In the genomic region with DNA sequence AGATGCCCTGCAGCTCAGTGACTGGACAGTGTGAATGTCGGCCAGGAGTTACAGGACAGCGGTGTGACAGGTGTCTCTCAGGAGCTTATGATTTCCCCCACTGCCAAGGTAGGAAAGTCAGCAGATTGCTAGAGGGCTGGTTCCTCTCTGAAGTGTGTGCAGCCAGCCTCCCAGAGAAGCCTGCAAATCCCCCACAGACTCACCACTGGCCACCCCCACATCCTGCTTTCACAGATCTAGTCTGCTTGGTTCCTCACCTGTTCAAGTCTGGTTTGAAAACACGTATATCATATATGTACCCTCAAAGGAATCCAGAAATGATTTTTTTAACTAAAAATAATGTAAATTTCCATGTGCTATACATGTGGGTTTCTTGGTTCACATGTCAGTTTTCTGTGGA, we compare ENCODE assay signal across 12 cellular contexts.
DNase-seq lines count a peak whose midpoint lies in the region; ATAC-seq, FAIRE-seq and TF ChIP-seq lines count a peak whose summit lies in the region.
"Had no signal": no experiment of that assay in that cellular context is flagged by ENCODE, and none has a peak within 500 bp of the region (broad histone marks: within the 10 kb centered on the region; RNA-seq: fewer than 3 reads in every experiment).

No MANE protein-coding gene starts in this region.

- no TSS peak for BruUV-seq in HepG2 (replicated peaks; lab: Mats Ljungman, UMichigan)

- no peaks in the 10 kb centered on the region for H4K20me1 ChIP-seq in HepG2 (ENCODE audit: insufficient read depth, low read length)

- peaks cover 0 to 5% of the 10 kb centered on the region in 2 experiments; a peak in 2 of 5 replicates for H3K27me3 ChIP-seq in HepG2 (ENCODE audit: control insufficient read depth in 1 of 2, insufficient read depth in 2 of 2, low read length in 2 of 2)
- H3K27me3 ChIP-seq in right lobe of liver = no peaks in the 10 kb centered on the region
- H3K27me3 ChIP-seq in tibial artery = no peaks in the 10 kb centered on the region
- no peaks in the 10 kb centered on the region for H3K27me3 ChIP-seq in gastroesophageal sphincter
- H3K27me3 ChIP-seq: transverse colon had no signal

- no peak overlapping the region for H3K9ac ChIP-seq in HepG2 (ENCODE audit: insufficient read depth, low read depth, low read length)

- H3K4me3 Mint-ChIP-seq in activated T-helper 17 cell treated with anti-CD3 and anti-CD28 coated beads, Interleukin-2, amount 50 U/mL, for 72 hours = no peak overlapping the region
- H3K4me3 Mint-ChIP-seq in stimulated activated naive CD8-positive, alpha-beta T cell treated with anti-CD3 and anti-CD28 coated beads, Interleukin-15, amount 100 ng/mL, for 72 hours = peak overlapping the region in 1 of 2 donors; percentile 21

- no peak for DNase-seq in HepG2 (ENCODE audit: low spot score)
- DNase-seq in right lobe of liver = no peak
- DNase-seq in stimulated activated naive CD8-positive, alpha-beta T cell treated with anti-CD3 and anti-CD28 coated beads, Interleukin-15, amount 100 ng/mL, for 72 hours = peak in 1 of 2 donors; percentile 46
- DNase-seq in SW 1271 (lab: John Stamatoyannopoulos, UW) = no peak
- DNase-seq in tibial artery = no peak
- DNase-seq: GF-D8, NCI-H2029 treated with DMSO at 0.1 percent for 48 hours, retina, transverse colon had no signal

- 57% methylated on average over 3 of the region's 3 CpGs for WGBS in HepG2 (ENCODE audit: low lambda C conversion rate)
- 82% methylated on average over 1 of the region's 3 CpGs for WGBS in right lobe of liver (ENCODE audit: insufficient coverage, low coverage, low lambda C conversion rate, missing lambda C conversion rate)
- 77 to 90% methylated on average over 1 to 2 of the region's 3 CpGs for WGBS in gastroesophageal sphincter (ENCODE audit: low coverage in 1 of 2), 2 donors

- H3K27me3 Mint-ChIP-seq in activated T-helper 17 cell treated with anti-CD3 and anti-CD28 coated beads, Interleukin-2, amount 50 U/mL, for 72 hours = peaks cover 3% of the 10 kb centered on the region
- peaks cover 7% of the 10 kb centered on the region for H3K27me3 Mint-ChIP-seq in stimulated activated naive CD8-positive, alpha-beta T cell treated with anti-CD3 and anti-CD28 coated beads, Interleukin-15, amount 100 ng/mL, for 72 hours

- TF ChIP-seq POLR2A in HepG2 (IDR thresholded peaks at IDR 0.05; ENCODE audit: insufficient read depth in 1 of 2, low read depth in 2 of 2, low read length in 2 of 2) (no peak), right lobe of liver (IDR thresholded peaks at IDR 0.05) (no peak), gastroesophageal sphincter (IDR thresholded peaks at IDR 0.05) (no peak)

- no peaks in the 10 kb centered on the region for H3K4me1 Mint-ChIP-seq in activated T-helper 17 cell treated with anti-CD3 and anti-CD28 coated beads, Interleukin-2, amount 50 U/mL, for 72 hours
- peaks cover 37% of the 10 kb centered on the region for H3K4me1 Mint-ChIP-seq in stimulated activated naive CD8-positive, alpha-beta T cell treated with anti-CD3 and anti-CD28 coated beads, Interleukin-15, amount 100 ng/mL, for 72 hours

- no peak for FAIRE-seq in HepG2 (lab: Jason Lieb, UNC)

- H3K4me3 ChIP-seq in HepG2 (replicated peaks in 1 of 3; ENCODE audit: insufficient read depth in 1 of 3, low read depth in 2 of 3, low read length in 3 of 3) (no peak overlapping the region), right lobe of liver (no peak overlapping the region), tibial artery (no peak overlapping the region), gastroesophageal sphincter (no peak overlapping the region)
- H3K4me3 ChIP-seq: transverse colon had no signal

- no peaks in the 10 kb centered on the region for H3K36me3 Mint-ChIP-seq in activated T-helper 17 cell treated with anti-CD3 and anti-CD28 coated beads, Interleukin-2, amount 50 U/mL, for 72 hours (ENCODE audit: low read depth)

- H3K27ac ChIP-seq in HepG2 (ENCODE audit: extremely low read length, insufficient read depth, low read length) = no peak overlapping the region
- H3K27ac ChIP-seq in right lobe of liver = no peak overlapping the region
- H3K27ac ChIP-seq in tibial artery = no peak overlapping the region
- H3K27ac ChIP-seq in gastroesophageal sphincter = no peak overlapping the region
- H3K27ac ChIP-seq: transverse colon had no signal

- H3K4me2 ChIP-seq in HepG2 (ENCODE audit: low read depth, low read length) = no peak overlapping the region

- H2AFZ ChIP-seq in HepG2 (ENCODE audit: low read length) = no peak overlapping the region

- TF ChIP-seq RAD21 in HepG2 (CRISPR knock-in tag; IDR thresholded peaks at IDR 0.05) = no peak

- H3K79me2 ChIP-seq in HepG2 (ENCODE audit: insufficient read depth, low read length) = no peaks in the 10 kb centered on the region

- no peak for TF ChIP-seq CTCF in HepG2 (CRISPR knock-in tag; IDR thresholded peaks at IDR 0.05)
- no peak for TF ChIP-seq CTCF in right lobe of liver (IDR thresholded peaks at IDR 0.05)
- TF ChIP-seq CTCF in tibial artery (IDR thresholded peaks at IDR 0.05) = no peak
- no peak for TF ChIP-seq CTCF in gastroesophageal sphincter (IDR thresholded peaks at IDR 0.05)

- in situ Hi-C loops in HepG2 (cut with HindIII; ENCODE audit: extremely low pct_ligation_motif_present, low pct_unique_long_range_greater_than_20kb) = loop anchor here (5.0 kb wide), 1 partner anchor 188 kb away; no protein-coding TSS in a partner anchor

- POLR2A ChIA-PET in HepG2 (lab: Yijun Ruan, JAX) = no interaction called here

- H3K9me3 ChIP-seq in HepG2 (ENCODE audit: low read length) = no peaks in the 10 kb centered on the region
- H3K9me3 ChIP-seq in right lobe of liver = no peaks in the 10 kb centered on the region
- H3K9me3 ChIP-seq in tibial artery = no peaks in the 10 kb centered on the region
- no peaks in the 10 kb centered on the region for H3K9me3 ChIP-seq in gastroesophageal sphincter
- H3K9me3 ChIP-seq: transverse colon had no signal

- TF ChIP-seq EP300 in HepG2 (IDR thresholded peaks at IDR 0.05; ENCODE audit: low read depth in 2 of 2, low read length in 2 of 2) (no peak), HepG2 (CRISPR knock-in tag; IDR thresholded peaks at IDR 0.05; ENCODE audit: borderline replicate concordance) (no peak), gastroesophageal sphincter (IDR thresholded peaks at IDR 0.05) (no peak)

- ATAC-seq in HepG2 (no peak), right lobe of liver (no peak), HG03159 (IDR thresholded peaks at IDR 0.05; ENCODE audit: unreplicated experiment) (peak; percentile 53), gastroesophageal sphincter (no peak)
- ATAC-seq in activated T-helper 17 cell treated with anti-CD3 and anti-CD28 coated beads, Interleukin-2, amount 50 U/mL, for 72 hours (replicated peaks) = peak; percentile 74
- ATAC-seq in stimulated activated naive CD8-positive, alpha-beta T cell treated with anti-CD3 and anti-CD28 coated beads, Interleukin-15, amount 100 ng/mL, for 72 hours = peak; percentile 93

- H3K27ac Mint-ChIP-seq in activated T-helper 17 cell treated with anti-CD3 and anti-CD28 coated beads, Interleukin-2, amount 50 U/mL, for 72 hours = no peak overlapping the region
- H3K27ac Mint-ChIP-seq in stimulated activated naive CD8-positive, alpha-beta T cell treated with anti-CD3 and anti-CD28 coated beads, Interleukin-15, amount 100 ng/mL, for 72 hours = peak overlapping the region in 1 of 2 donors; percentile 76

- H3K9me3 Mint-ChIP-seq in activated T-helper 17 cell treated with anti-CD3 and anti-CD28 coated beads, Interleukin-2, amount 50 U/mL, for 72 hours = no peaks in the 10 kb centered on the region
- no peaks in the 10 kb centered on the region for H3K9me3 Mint-ChIP-seq in stimulated activated naive CD8-positive, alpha-beta T cell treated with anti-CD3 and anti-CD28 coated beads, Interleukin-15, amount 100 ng/mL, for 72 hours

- H3K36me3 ChIP-seq in HepG2 (replicated peaks in 1 of 2; ENCODE audit: control insufficient read depth in 1 of 2, insufficient read depth in 2 of 2, low read length in 2 of 2) (no peaks in the 10 kb centered on the region), right lobe of liver (no peaks in the 10 kb centered on the region), tibial artery (no peaks in the 10 kb centered on the region), gastroesophageal sphincter (no peaks in the 10 kb centered on the region)
- H3K36me3 ChIP-seq: transverse colon had no signal

- CTCF ChIA-PET in HepG2 (lab: Yijun Ruan, JAX; ENCODE audit: low intra/inter-chr PET ratio, low total read pairs) = no interaction called here

- H3K4me1 ChIP-seq in HepG2 (ENCODE audit: insufficient read depth, low read length) = no peaks in the 10 kb centered on the region
- H3K4me1 ChIP-seq in right lobe of liver = no peaks in the 10 kb centered on the region
- H3K4me1 ChIP-seq in tibial artery = no peaks in the 10 kb centered on the region
- peaks cover 0 to 11% (median 0%) of the 10 kb centered on the region in 3 donors for H3K4me1 ChIP-seq in gastroesophageal sphincter
- H3K4me1 ChIP-seq: transverse colon had no signal

- intact Hi-C loops in HepG2 (cut with micrococcal nuclease; ENCODE audit: unreplicated experiment) = loop anchor here (5.0 kb wide), 1 partner anchor 313 kb away; no protein-coding TSS in a partner anchor
- intact Hi-C loops in right lobe of liver (cut with DNase I) = no loop called here
- intact Hi-C loops in tibial artery (cut with DNase I; ENCODE audit: low total_unique reads) = loop anchor here (5.0 to 10.0 kb wide), 2 partner anchors 94 to 188 kb away; no protein-coding TSS in a partner anchor

TF ChIP-seq in HepG2, 621 proteins besides CTCF, POLR2A, EP300 and RAD21:
- TF ChIP-seq, protein P1, sequence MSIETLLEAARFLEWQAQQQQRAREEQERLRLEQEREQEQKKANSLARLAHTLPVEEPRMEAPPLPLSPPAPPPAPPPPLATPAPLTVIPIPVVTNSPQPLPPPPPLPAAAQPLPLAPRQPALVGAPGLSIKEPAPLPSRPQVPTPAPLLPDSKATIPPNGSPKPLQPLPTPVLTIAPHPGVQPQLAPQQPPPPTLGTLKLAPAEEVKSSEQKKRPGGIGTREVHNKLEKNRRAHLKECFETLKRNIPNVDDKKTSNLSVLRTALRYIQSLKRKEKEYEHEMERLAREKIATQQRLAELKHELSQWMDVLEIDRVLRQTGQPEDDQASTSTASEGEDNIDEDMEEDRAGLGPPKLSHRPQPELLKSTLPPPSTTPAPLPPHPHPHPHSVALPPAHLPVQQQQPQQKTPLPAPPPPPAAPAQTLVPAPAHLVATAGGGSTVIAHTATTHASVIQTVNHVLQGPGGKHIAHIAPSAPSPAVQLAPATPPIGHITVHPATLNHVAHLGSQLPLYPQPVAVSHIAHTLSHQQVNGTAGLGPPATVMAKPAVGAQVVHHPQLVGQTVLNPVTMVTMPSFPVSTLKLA (IDR thresholded peaks at IDR 0.05) = peak; percentile 46; the same call in 1 of the 2 replicates
- TF ChIP-seq HNRNPL (IDR thresholded peaks at IDR 0.05; ENCODE audit: low read depth, low read length) = no peak
TF ChIP-seq in HepG2: peak in this region for 1.

Comparison
In these comparisons a context has a peak if more than half of its experiments do, and no peak if none do; other contexts are left out.
1. intact Hi-C loops: an anchor here in HepG2 (5.0 kb wide) and tibial artery (5.0 to 10.0 kb wide); none called in right lobe of liver.
2. ATAC-seq: peak in HG03159 (single experiment), activated T-helper 17 cell treated with anti-CD3 and anti-CD28 coated beads, Interleukin-2, amount 50 U/mL, for 72 hours (single experiment) and stimulated activated naive CD8-positive, alpha-beta T cell treated with anti-CD3 and anti-CD28 coated beads, Interleukin-15, amount 100 ng/mL, for 72 hours (single experiment); none in HepG2 (single experiment), right lobe of liver (0 of 4) and gastroesophageal sphincter (single experiment).